Comparison of ENCODE assay signal across 8 cellular contexts in genomic region chr9:114505187-114506081, GRCh38. TPM values are rescaled to one million over a fixed set of nuclear protein-coding genes. Genes with fewer than 3 reads are reported as not detected.
DNase-seq lines count a peak whose midpoint lies in the region; ATAC-seq and TF ChIP-seq lines count a peak whose summit lies in the region.

WHRN (minus strand) TSS chr9:114505473; CDS start chr9:114504801, 672 bp downstream.

- H3K4me3 ChIP-seq in endodermal cell (ENCODE audit: low read length) (peak within 1 kb of the TSS; percentile 89), mesendoderm (ENCODE audit: low read length) (peak within 1 kb of the TSS; percentile 46)

- 0 to 2% methylated on average over 22 to 71 of the region's 75 CpGs for WGBS in endodermal cell (ENCODE audit: insufficient coverage in 1 of 2, insufficient read length in 1 of 2), 2 experiments
- no CpG with 5 or more reads among the region's 75 CpGs for WGBS in mesendoderm (ENCODE audit: extremely low coverage, insufficient coverage, low lambda C conversion rate)

- no peak within 1 kb of the TSS for H4K8ac ChIP-seq in mesendoderm (ENCODE audit: low read depth, low read length)

- no peaks in the 10 kb centered on the region for H3K36me3 Mint-ChIP-seq in endodermal cell (ENCODE audit: low read depth)

- peak within 1 kb of the TSS; percentile 90 for H3K9ac ChIP-seq in endodermal cell (ENCODE audit: extremely low read depth, low read length, poor library complexity, severe bottlenecking)
- peak within 1 kb of the TSS; percentile 65 for H3K9ac ChIP-seq in mesendoderm (ENCODE audit: low read length)

- H3K4me3 Mint-ChIP-seq in endodermal cell = peak within 1 kb of the TSS; percentile 75

- H3K27ac ChIP-seq in endodermal cell (ENCODE audit: low read depth, low read length) (peak within 1 kb of the TSS; percentile 62), mesendoderm (ENCODE audit: low read depth, low read length) (no peak within 1 kb of the TSS)

- H3K23ac ChIP-seq in mesendoderm (ENCODE audit: low read length) = no peak within 1 kb of the TSS

- TF ChIP-seq CTCF in endodermal cell (conservative IDR thresholded peaks at IDR 0.05) = no peak

- ATAC-seq in GM19397 (IDR thresholded peaks at IDR 0.05; ENCODE audit: unreplicated experiment) = peak; percentile 78

- H3K4ac ChIP-seq in mesendoderm (ENCODE audit: low read depth, low read length) = no peak within 1 kb of the TSS

- H2AK5ac ChIP-seq in mesendoderm (ENCODE audit: low read length) = no peak within 1 kb of the TSS

- H3K18ac ChIP-seq in mesendoderm (ENCODE audit: low read length) = peak within 1 kb of the TSS; percentile 22

- no peak within 1 kb of the TSS for H2BK120ac ChIP-seq in mesendoderm (ENCODE audit: low read depth, low read length)

- H3K36me3 ChIP-seq in endodermal cell (ENCODE audit: control insufficient read depth, insufficient read depth, low read length) (no peaks in the 10 kb centered on the region), mesendoderm (ENCODE audit: control insufficient read depth, insufficient read depth, low read length) (no peaks in the 10 kb centered on the region)

- peaks cover 26% of the 10 kb centered on the region for H3K27me3 Mint-ChIP-seq in endodermal cell (ENCODE audit: insufficient read depth)

- peak within 1 kb of the TSS; percentile 90 for H3K4me2 ChIP-seq in mesendoderm (ENCODE audit: low read length)

- peaks cover 39% of the 10 kb centered on the region for H3K4me1 Mint-ChIP-seq in endodermal cell

- H3K79me2 ChIP-seq in mesendoderm (ENCODE audit: control insufficient read depth, insufficient read depth, low read length) = no peaks in the 10 kb centered on the region

- no peak within 1 kb of the TSS for H2BK15ac ChIP-seq in mesendoderm (replicated peaks; ENCODE audit: low read depth)

- H3K9me3 ChIP-seq in endodermal cell (ENCODE audit: control insufficient read depth, low read length) = no peaks in the 10 kb centered on the region

- H3K56ac ChIP-seq in mesendoderm (ENCODE audit: low read length) = peak within 1 kb of the TSS; percentile 82

- no peaks in the 10 kb centered on the region for H3K9me3 Mint-ChIP-seq in endodermal cell

- no peaks in the 10 kb centered on the region for H3K79me1 ChIP-seq in mesendoderm (ENCODE audit: low read length)

- no peak within 1 kb of the TSS for H2BK5ac ChIP-seq in mesendoderm (ENCODE audit: low read length)

- H3K27me3 ChIP-seq in endodermal cell (ENCODE audit: control insufficient read depth, insufficient read depth, low read length, poor library complexity, severe bottlenecking) (peaks cover 7% of the 10 kb centered on the region), mesendoderm (ENCODE audit: insufficient read depth, low read length, poor library complexity) (no peaks in the 10 kb centered on the region)

- H3K4me1 ChIP-seq in endodermal cell (ENCODE audit: control insufficient read depth, insufficient read depth, low read length) (peaks cover 11% of the 10 kb centered on the region), mesendoderm (ENCODE audit: control insufficient read depth, low read depth, low read length) (no peaks in the 10 kb centered on the region)

- H3K27ac Mint-ChIP-seq in endodermal cell = peak within 1 kb of the TSS; percentile 94

- peak; percentile 57 to 64 for DNase-seq in AML-193 (lab: John Stamatoyannopoulos, UW)
- DNase-seq in HPDE6-E6E7 (ENCODE audit: extremely low spot score) = peak; percentile 97
- DNase-seq in NOMO-1 treated with DMSO at 0.1 percent for 48 hours (lab: John Stamatoyannopoulos, UW; ENCODE audit: unreplicated experiment) = peak; percentile 75
- DNase-seq in activated CD8-positive, alpha-beta memory T cell treated with anti-CD3 and anti-CD28 coated beads, Interleukin-2, amount 50 U/mL, for 24 hours (ENCODE audit: extremely low read depth) = peak; percentile 75
- DNase-seq in endodermal cell = peak; percentile 99
- peak; percentile 97 for DNase-seq in mesendoderm
- DNase-seq in stimulated activated CD4-positive, alpha-beta T cell treated with anti-CD3 and anti-CD28 coated beads, TNF-alpha, amount 100 ng/mL, for 48 hours (ENCODE audit: low read depth in 3 of 3) = peak; percentile 77 to 92 (median 82)

- no peak within 1 kb of the TSS for H4K5ac ChIP-seq in mesendoderm (ENCODE audit: low read length)

RNA-seq across cellular contexts. Expression of gene WHRN, which starts in this region (rescaled TPM):
- total RNA-seq in endodermal cell = 10 to 100 TPM in 1 of 2 donors, 1 to 10 TPM in 1; 7.0 to 12.8 TPM
- polyA plus RNA-seq in endodermal cell (2013, experiment 1 of 2) = 17.9 TPM
- polyA plus RNA-seq in endodermal cell (2013, experiment 2 of 2) = 16.1 TPM
- 2.5 TPM for polyA plus RNA-seq in mesendoderm (2013, experiment 1 of 2)
- 3.0 TPM for polyA plus RNA-seq in mesendoderm (2013, experiment 2 of 2)
